23 cellular contexts compared by ENCODE assay signal in genomic region chr22:23503736-23504440, GRCh38.
DNase-seq lines count a peak whose midpoint lies in the region; ATAC-seq, FAIRE-seq and TF ChIP-seq lines count a peak whose summit lies in the region.
"Had no signal": no experiment of that assay in that cellular context is flagged by ENCODE, and none has a peak within 500 bp of the region (broad histone marks: within the 10 kb centered on the region; RNA-seq: fewer than 3 reads in every experiment).

No MANE protein-coding gene starts in this region.

- ATAC-seq in DND-41 (ENCODE audit: insufficient read depth, low read depth) (no peak), GM18502 (IDR thresholded peaks at IDR 0.05; ENCODE audit: poor library complexity, unreplicated experiment) (no peak), GM21360 (IDR thresholded peaks at IDR 0.05; ENCODE audit: unreplicated experiment) (no peak)
- ATAC-seq: activated CD8-positive, alpha-beta T cell treated with anti-CD3 and anti-CD28 coated beads, Interleukin-2, amount 10 ng/mL, durations not matched to agents 7 days and 5 days; psoas muscle had no signal

- no peak overlapping the region for H4K8ac ChIP-seq in H1 (ENCODE audit: extremely low read depth, insufficient read depth, low read length)

- no peak for TF ChIP-seq POLR2A in H1 (IDR thresholded peaks at IDR 0.05; ENCODE audit: control extremely low read depth in 1 of 2, low read depth in 2 of 2, low read length in 2 of 2)

- H2BK12ac ChIP-seq in H1 (ENCODE audit: low read depth, low read length): no peak overlapping the region

- no peak overlapping the region for H4K5ac ChIP-seq in H1 (ENCODE audit: insufficient read length, low read depth, low read length)

- no peak for TF ChIP-seq EP300 in H1 (IDR thresholded peaks at IDR 0.05; ENCODE audit: borderline replicate concordance in 1 of 2, low read depth in 2 of 2, low read length in 2 of 2)

- peak overlapping the region; percentile 75; the same call in 1 of the 2 replicates for H2AK5ac ChIP-seq in H1 (ENCODE audit: low read depth, low read length)

- H3K9me3 ChIP-seq in BLaER1 (no peaks in the 10 kb centered on the region), DND-41 (ENCODE audit: insufficient read depth, low read length, severe bottlenecking) (no peaks in the 10 kb centered on the region), H1 (ENCODE audit: insufficient read depth in 2 of 2, low read depth in 1 of 2, low read length in 1 of 2) (no peaks in the 10 kb centered on the region)
- H3K9me3 ChIP-seq: psoas muscle, vagina had no signal

- peak overlapping the region; percentile 61 for H3K9ac ChIP-seq in BLaER1
- H3K9ac ChIP-seq in DND-41 (ENCODE audit: low read depth, low read length): peak overlapping the region; percentile 19
- no peak overlapping the region for H3K9ac ChIP-seq in H1 (replicated peaks in 1 of 4; ENCODE audit: extremely low read depth in 1 of 4, low read depth in 3 of 4, low read length in 3 of 4)

- H3K9me3 Mint-ChIP-seq in neural crest cell: no peaks in the 10 kb centered on the region
- no peaks in the 10 kb centered on the region for H3K9me3 Mint-ChIP-seq in activated CD4-positive, alpha-beta T cell treated with anti-CD3 and anti-CD28 coated beads, Interleukin-2, amount 10 ng/mL, durations not matched to agents 7 days and 5 days
- H3K9me3 Mint-ChIP-seq: activated T-helper 2 cell treated with anti-CD3 and anti-CD28 coated beads, Interferon-gamma antibody, Interleukin-2, Interleukin-4, amounts not matched to agents 10 μg/mL and 5 μg/mL and 100 μg/mL, durations not matched to agents 14 hours and 24 hours and 36 hours had no signal

- H3K23ac ChIP-seq in H1 (ENCODE audit: insufficient read length): no peak overlapping the region

- no peaks in the 10 kb centered on the region for H3K79me2 ChIP-seq in DND-41 (ENCODE audit: insufficient read depth, low read length)
- no peaks in the 10 kb centered on the region for H3K79me2 ChIP-seq in H1 (ENCODE audit: control insufficient read depth in 1 of 2, insufficient read depth in 2 of 2, low read length in 2 of 2)

- POLR2A ChIA-PET in H1 (lab: Charles Lee; ENCODE audit: partially characterized antibody): no interaction called here
- POLR2A ChIA-PET in activated CD4-positive, alpha-beta T cell treated with anti-CD3 and anti-CD28 coated beads, Interleukin-2, amount 10 ng/mL, durations not matched to agents 7 days and 5 days (lab: Charles Lee): no interaction called here

- no peak overlapping the region for H2BK120ac ChIP-seq in H1 (replicated peaks; ENCODE audit: low read depth, low read length)

- WGBS in H1 (ENCODE audit: extremely low coverage in 1 of 2, insufficient coverage in 1 of 2, insufficient read length in 1 of 2, insufficient replicate concordance in 2 of 2, low coverage in 1 of 2, low lambda C conversion rate in 2 of 2, missing lambda C conversion rate in 1 of 2), 2 experiments: 89 to 100% methylated on average over 1 to 15 of the region's 15 CpGs

- H2BK15ac ChIP-seq in H1 (ENCODE audit: low read length): no peak overlapping the region

- H3K4ac ChIP-seq in H1 (replicated peaks; ENCODE audit: insufficient read length, low read depth, low read length): no peak overlapping the region

- no peak overlapping the region for H2BK20ac ChIP-seq in H1 (ENCODE audit: low read length)

- H3K4me1 ChIP-seq in BLaER1 (peaks cover 45% of the 10 kb centered on the region), DND-41 (ENCODE audit: insufficient read depth, low read length) (peaks cover 44% of the 10 kb centered on the region), H1 (replicated peaks in 1 of 4; ENCODE audit: control insufficient read depth in 3 of 4, insufficient read depth in 4 of 4, low read length in 3 of 4) (peaks cover 0 to 7% (median 4%) of the 10 kb centered on the region in 4 experiments; a peak in 5 of 7 replicates)
- H3K4me1 ChIP-seq: psoas muscle, vagina had no signal

- no peaks in the 10 kb centered on the region for H3K36me3 Mint-ChIP-seq in neural crest cell (ENCODE audit: low read depth)
- no peaks in the 10 kb centered on the region for H3K36me3 Mint-ChIP-seq in activated CD4-positive, alpha-beta T cell treated with anti-CD3 and anti-CD28 coated beads, Interleukin-2, amount 10 ng/mL, durations not matched to agents 7 days and 5 days (ENCODE audit: low read depth)
- H3K36me3 Mint-ChIP-seq: activated naive CD8-positive, alpha-beta T cell had no signal

- no peak overlapping the region for H3K56ac ChIP-seq in H1 (replicated peaks; ENCODE audit: insufficient read length, low read depth, low read length)

- no peak overlapping the region for H3K27ac Mint-ChIP-seq in neural crest cell (ENCODE audit: unreplicated experiment)
- H3K27ac Mint-ChIP-seq in activated CD4-positive, alpha-beta T cell treated with anti-CD3 and anti-CD28 coated beads, Interleukin-2, amount 10 ng/mL, durations not matched to agents 7 days and 5 days: no peak overlapping the region
- H3K27ac Mint-ChIP-seq: activated CD8-positive, alpha-beta T cell treated with anti-CD3 and anti-CD28 coated beads, Interleukin-2, amount 10 ng/mL, durations not matched to agents 7 days and 5 days; activated naive CD8-positive, alpha-beta T cell; activated T-helper 2 cell treated with anti-CD3 and anti-CD28 coated beads, Interferon-gamma antibody, Interleukin-2, Interleukin-4, amounts not matched to agents 10 μg/mL and 5 μg/mL and 100 μg/mL, durations not matched to agents 14 hours and 24 hours and 36 hours had no signal

- H3K4me1 Mint-ChIP-seq in neural crest cell: no peaks in the 10 kb centered on the region
- H3K4me1 Mint-ChIP-seq in activated CD4-positive, alpha-beta T cell treated with anti-CD3 and anti-CD28 coated beads, Interleukin-2, amount 10 ng/mL, durations not matched to agents 7 days and 5 days: no peaks in the 10 kb centered on the region

- peak overlapping the region; percentile 56 for H3K4me3 Mint-ChIP-seq in neural crest cell
- H3K4me3 Mint-ChIP-seq in activated CD4-positive, alpha-beta T cell treated with anti-CD3 and anti-CD28 coated beads, Interleukin-2, amount 10 ng/mL, durations not matched to agents 7 days and 5 days: no peak overlapping the region
- H3K4me3 Mint-ChIP-seq: activated CD8-positive, alpha-beta T cell treated with anti-CD3 and anti-CD28 coated beads, Interleukin-2, amount 10 ng/mL, durations not matched to agents 7 days and 5 days; activated naive CD8-positive, alpha-beta T cell had no signal

- H2AFZ ChIP-seq in DND-41 (ENCODE audit: low read depth, low read length) (no peak overlapping the region), H1 (ENCODE audit: low read length) (no peak overlapping the region)

- H3K36me3 ChIP-seq in BLaER1: no peaks in the 10 kb centered on the region
- H3K36me3 ChIP-seq in DND-41 (ENCODE audit: insufficient read depth, low read length): no peaks in the 10 kb centered on the region
- H3K36me3 ChIP-seq in H1 (ENCODE audit: control insufficient read depth in 2 of 4, insufficient read depth in 4 of 4, low read length in 3 of 4): no peaks in the 10 kb centered on the region
- H3K36me3 ChIP-seq: vagina had no signal

- H3K4me3 ChIP-seq in BLaER1 (no peak overlapping the region), DND-41 (ENCODE audit: low read depth in 1 of 2, low read length in 2 of 2) (no peak overlapping the region), H1 (ENCODE audit: extremely low read depth in 1 of 4, insufficient read depth in 2 of 4, low read depth in 3 of 4, low read length in 4 of 4) (no peak overlapping the region)
- H3K4me3 ChIP-seq: psoas muscle, vagina had no signal

- FAIRE-seq in H1 (lab: Jason Lieb, UNC): no peak
- FAIRE-seq: islet of Langerhans had no signal

- CTCF ChIA-PET in H1 (lab: Charles Lee; ENCODE audit: partially characterized antibody): interaction anchor here (0.6 kb wide), 1 partner anchor 591 kb away, joined by 3 read pairs; no protein-coding TSS in a partner anchor
- CTCF ChIA-PET in activated CD4-positive, alpha-beta T cell treated with anti-CD3 and anti-CD28 coated beads, Interleukin-2, amount 10 ng/mL, durations not matched to agents 7 days and 5 days (lab: Charles Lee): no interaction called here

- TF ChIP-seq CTCF in DND-41 (IDR thresholded peaks at IDR 0.05; ENCODE audit: borderline replicate concordance, extremely low read depth, low read length, poor library complexity, severe bottlenecking): no peak
- TF ChIP-seq CTCF in H1 (IDR thresholded peaks at IDR 0.05; ENCODE audit: control extremely low read depth in 1 of 3, insufficient read depth in 1 of 3, low read depth in 1 of 3, low read length in 3 of 3): no peak
- TF ChIP-seq CTCF in neural crest cell (conservative IDR thresholded peaks at IDR 0.05): no peak

- H3K27me3 ChIP-seq in BLaER1: no peaks in the 10 kb centered on the region
- no peaks in the 10 kb centered on the region for H3K27me3 ChIP-seq in DND-41 (ENCODE audit: insufficient read depth, low read length, poor library complexity)
- peaks cover 0 to 8% (median 2%) of the 10 kb centered on the region in 4 experiments; a peak in 3 of 7 replicates for H3K27me3 ChIP-seq in H1 (replicated peaks in 1 of 4; ENCODE audit: control insufficient read depth in 3 of 4, extremely low read depth in 1 of 4, insufficient read depth in 3 of 4, low read length in 3 of 4)
- H3K27me3 ChIP-seq: vagina had no signal

- no peak overlapping the region for H3K14ac ChIP-seq in H1 (ENCODE audit: insufficient read length)

- no peak overlapping the region for H3K18ac ChIP-seq in H1 (ENCODE audit: extremely low read depth, low read length)

- H4K91ac ChIP-seq in H1 (replicated peaks; ENCODE audit: insufficient read length, low read length): no peak overlapping the region

- no peaks in the 10 kb centered on the region for H3K79me1 ChIP-seq in H1 (ENCODE audit: low read depth, low read length)

- H3K27ac ChIP-seq in BLaER1 (peak overlapping the region; percentile 80), DND-41 (ENCODE audit: low read length) (peak overlapping the region; percentile 65), H1 (ENCODE audit: low read depth, low read length) (no peak overlapping the region)
- H3K27ac ChIP-seq: C4-2B, epithelial cell of prostate, psoas muscle, vagina had no signal

- H3K27me3 Mint-ChIP-seq in neural crest cell (ENCODE audit: low read depth): no peaks in the 10 kb centered on the region
- no peaks in the 10 kb centered on the region for H3K27me3 Mint-ChIP-seq in activated CD4-positive, alpha-beta T cell treated with anti-CD3 and anti-CD28 coated beads, Interleukin-2, amount 10 ng/mL, durations not matched to agents 7 days and 5 days

- no peak for TF ChIP-seq RAD21 in H1 (IDR thresholded peaks at IDR 0.05 in 1 of 2, conservative IDR thresholded peaks at IDR 0.05 in 1 of 2; ENCODE audit: low read depth in 2 of 2, low read length in 2 of 2)

- no peak for DNase-seq in DND-41
- DNase-seq in H1 (ENCODE audit: low read depth in 1 of 2, low spot score in 2 of 2): no peak
- DNase-seq in neural crest cell (ENCODE audit: low read depth, low spot score): no peak
- DNase-seq in amniotic stem cell (lab: John Stamatoyannopoulos, UW): no peak
- no peak for DNase-seq in activated CD4-positive, alpha-beta T cell treated with anti-CD3 and anti-CD28 coated beads, Interleukin-2, amount 10 ng/mL, durations not matched to agents 7 days and 5 days
- DNase-seq: activated CD8-positive, alpha-beta T cell treated with anti-CD3 and anti-CD28 coated beads, Interleukin-2, amount 10 ng/mL, durations not matched to agents 7 days and 5 days; Calu3; KBM-7; NCI-H446; NCI-H774; RPMI8226; stimulated activated naive CD4-positive, alpha-beta T cell; T-helper 2 cell had no signal

- H4K20me1 ChIP-seq in BLaER1 (no peaks in the 10 kb centered on the region), DND-41 (ENCODE audit: insufficient read depth, low read length) (no peaks in the 10 kb centered on the region), H1 (replicated peaks in 1 of 2; ENCODE audit: control insufficient read depth in 1 of 2, insufficient read depth in 2 of 2, low read length in 2 of 2) (peaks cover 0 to 2% of the 10 kb centered on the region in 2 experiments)

- H2BK5ac ChIP-seq in H1 (ENCODE audit: low read depth, low read length): no peak overlapping the region

- H3K4me2 ChIP-seq in BLaER1: peak overlapping the region; percentile 83
- H3K4me2 ChIP-seq in DND-41 (ENCODE audit: insufficient read depth, low read length): peak overlapping the region; percentile 4; the same call in 1 of the 2 replicates
- H3K4me2 ChIP-seq in H1 (ENCODE audit: insufficient read depth in 1 of 2, low read depth in 2 of 2, low read length in 2 of 2): no peak overlapping the region

- no peaks in the 10 kb centered on the region; the same call in 1 of the 2 replicates for H3K23me2 ChIP-seq in H1 (ENCODE audit: low read depth, low read length)

Comparison
In these comparisons a context has a peak if more than half of its experiments do, and no peak if none do; other contexts are left out.
1. H3K4me2 ChIP-seq: peak in BLaER1 (single experiment) and DND-41 (single experiment); none in H1 (0 of 2).
2. H3K9ac ChIP-seq: peak in BLaER1 (single experiment) and DND-41 (single experiment); none in H1 (0 of 4).